ENCODE assay signal across 32 cellular contexts in the genomic region with DNA sequence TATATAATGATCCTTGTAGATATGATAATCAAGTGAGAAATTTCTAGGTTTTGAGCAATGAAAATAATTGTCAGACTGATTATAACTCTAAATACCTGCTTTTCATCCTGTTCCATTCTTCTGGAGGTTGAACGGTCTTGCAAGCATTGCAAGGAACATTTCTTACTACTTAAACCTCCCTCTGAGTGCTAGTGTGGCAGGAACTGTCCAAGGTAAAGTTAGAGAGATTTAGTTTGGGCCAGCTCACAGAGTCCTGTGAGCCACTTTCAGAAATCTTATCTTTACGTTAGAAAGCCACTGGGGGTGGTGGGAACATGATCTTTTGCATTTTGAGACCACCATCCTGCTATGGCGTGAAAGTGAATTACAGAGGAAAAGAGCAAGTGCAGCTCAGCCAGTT.
"Had no signal": no experiment of that assay in that cellular context is flagged by ENCODE, and none has a peak within 500 bp of the region (broad histone marks: within the 10 kb centered on the region; RNA-seq: fewer than 3 reads in every experiment).

No MANE protein-coding gene starts in this region.

- H3K27ac Mint-ChIP-seq: activated CD8-positive, alpha-beta T cell treated with anti-CD3 and anti-CD28 coated beads for 36 hours; activated naive CD4-positive, alpha-beta T cell treated with anti-CD3 and anti-CD28 coated beads for 36 hours; activated naive CD4-positive, alpha-beta T cell treated with anti-CD3 and anti-CD28 coated beads, Interleukin-2, amount 50 U/mL, for 24 hours; activated naive CD8-positive, alpha-beta T cell treated with anti-CD3 and anti-CD28 coated beads for 36 hours; activated naive CD8-positive, alpha-beta T cell treated with anti-CD3 and anti-CD28 coated beads, Interleukin-2, amount 50 U/mL, for 24 hours; activated T-helper 17 cell treated with anti-CD3 and anti-CD28 coated beads, Interleukin-2, amount 50 U/mL, for 72 hours; brain; dendritic cell treated with granulocyte-macrophage colony-stimulating factor and Interleukin-4, amounts not matched to agents 40 ng/mL and 50 ng/mL, for 4 days; endodermal cell had no signal

- H3K4me3 Mint-ChIP-seq: activated CD8-positive, alpha-beta T cell treated with anti-CD3 and anti-CD28 coated beads for 36 hours; activated naive CD4-positive, alpha-beta T cell treated with anti-CD3 and anti-CD28 coated beads for 36 hours; activated naive CD4-positive, alpha-beta T cell treated with anti-CD3 and anti-CD28 coated beads, Interleukin-2, amount 50 U/mL, for 24 hours; activated naive CD8-positive, alpha-beta T cell treated with anti-CD3 and anti-CD28 coated beads for 36 hours; activated naive CD8-positive, alpha-beta T cell treated with anti-CD3 and anti-CD28 coated beads, Interleukin-2, amount 50 U/mL, for 24 hours; activated T-cell treated with anti-CD3 and anti-CD28 coated beads, Interleukin-2, amount 50 U/mL, for 4 hours; activated T-helper 17 cell treated with anti-CD3 and anti-CD28 coated beads, Interleukin-2, amount 50 U/mL, for 72 hours; brain; dendritic cell treated with granulocyte-macrophage colony-stimulating factor and Interleukin-4, amounts not matched to agents 40 ng/mL and 50 ng/mL, for 4 days; endodermal cell had no signal

- H3K4me3 ChIP-seq: adrenal gland, breast epithelium, cardiac muscle cell, coronary artery, dorsolateral prefrontal cortex, esophagus muscularis mucosa, gastrocnemius medialis, heart left ventricle had no signal

- H3K4me1 ChIP-seq: breast epithelium, foreskin keratinocyte, heart left ventricle had no signal

- H3K4me1 Mint-ChIP-seq: activated naive CD4-positive, alpha-beta T cell treated with anti-CD3 and anti-CD28 coated beads, Interleukin-2, amount 50 U/mL, for 24 hours; activated naive CD8-positive, alpha-beta T cell treated with anti-CD3 and anti-CD28 coated beads for 36 hours; activated naive CD8-positive, alpha-beta T cell treated with anti-CD3 and anti-CD28 coated beads, Interleukin-2, amount 50 U/mL, for 24 hours; activated T-helper 17 cell treated with anti-CD3 and anti-CD28 coated beads, Interleukin-2, amount 50 U/mL, for 72 hours had no signal

- H3K9me3 Mint-ChIP-seq: activated CD8-positive, alpha-beta T cell treated with anti-CD3 and anti-CD28 coated beads for 36 hours; activated naive CD4-positive, alpha-beta T cell treated with anti-CD3 and anti-CD28 coated beads for 36 hours; activated naive CD4-positive, alpha-beta T cell treated with anti-CD3 and anti-CD28 coated beads, Interleukin-2, amount 50 U/mL, for 24 hours; activated naive CD8-positive, alpha-beta T cell treated with anti-CD3 and anti-CD28 coated beads for 36 hours; activated naive CD8-positive, alpha-beta T cell treated with anti-CD3 and anti-CD28 coated beads, Interleukin-2, amount 50 U/mL, for 24 hours; activated T-cell treated with anti-CD3 and anti-CD28 coated beads, Interleukin-2, amount 50 U/mL, for 4 hours; activated T-helper 17 cell treated with anti-CD3 and anti-CD28 coated beads, Interleukin-2, amount 50 U/mL, for 72 hours; brain; dendritic cell treated with granulocyte-macrophage colony-stimulating factor and Interleukin-4, amounts not matched to agents 40 ng/mL and 50 ng/mL, for 4 days; endodermal cell had no signal

- ATAC-seq: activated CD8-positive, alpha-beta T cell treated with anti-CD3 and anti-CD28 coated beads for 36 hours; activated naive CD8-positive, alpha-beta T cell treated with anti-CD3 and anti-CD28 coated beads, Interleukin-2, amount 50 U/mL, for 24 hours; activated T-cell treated with anti-CD3 and anti-CD28 coated beads, Interleukin-2, amount 50 U/mL, for 4 hours; activated T-helper 17 cell treated with anti-CD3 and anti-CD28 coated beads, Interleukin-2, amount 50 U/mL, for 72 hours; foreskin keratinocyte; gastrocnemius medialis; heart left ventricle had no signal

- H3K9me3 ChIP-seq: adrenal gland, breast epithelium, esophagus muscularis mucosa, gastrocnemius medialis, heart left ventricle had no signal

- DNase-seq: activated CD4-positive, alpha-beta T cell treated with anti-CD3 and anti-CD28 coated beads for 1 hour; activated CD4-positive, alpha-beta T cell treated with anti-CD3 and anti-CD28 coated beads for 48 hours; activated CD4-positive, alpha-beta T cell treated with anti-CD3 and anti-CD28 coated beads, Interleukin-2, amount 50 U/mL, for 1 hour; activated CD4-positive, alpha-beta T cell treated with anti-CD3 and anti-CD28 coated beads, Interleukin-2, amount 50 U/mL, for 48 hours; activated CD8-positive, alpha-beta memory T cell treated with anti-CD3 and anti-CD28 coated beads for 24 hours; activated CD8-positive, alpha-beta T cell treated with anti-CD3 and anti-CD28 coated beads for 36 hours; activated effector memory CD4-positive, alpha-beta T cell treated with anti-CD3 and anti-CD28 coated beads, Interleukin-2, amount 50 U/mL, for 16 hours; activated naive CD4-positive, alpha-beta T cell treated with anti-CD3 and anti-CD28 coated beads for 36 hours; activated naive CD8-positive, alpha-beta T cell treated with anti-CD3 and anti-CD28 coated beads for 36 hours; activated naive CD8-positive, alpha-beta T cell treated with anti-CD3 and anti-CD28 coated beads, Interleukin-2, amount 50 U/mL, for 24 hours; activated T-cell treated with anti-CD3 and anti-CD28 coated beads, Interleukin-2, amount 50 U/mL, for 4 hours; adrenal gland; aorta; central memory CD4-positive, alpha-beta T cell; cerebellar nuclear complex; dorsolateral prefrontal cortex; effector memory CD4-positive, alpha-beta T cell; erythroblast; foreskin keratinocyte; gastrocnemius medialis; glutamatergic neuron; heart left ventricle; T-helper 2 cell had no signal

- H3K36me3 Mint-ChIP-seq: activated naive CD4-positive, alpha-beta T cell treated with anti-CD3 and anti-CD28 coated beads, Interleukin-2, amount 50 U/mL, for 24 hours; activated naive CD8-positive, alpha-beta T cell treated with anti-CD3 and anti-CD28 coated beads for 36 hours; brain had no signal

- H3K27me3 ChIP-seq: adrenal gland, breast epithelium, cardiac muscle cell, dorsolateral prefrontal cortex, esophagus muscularis mucosa, foreskin keratinocyte, gastrocnemius medialis, heart left ventricle had no signal

- H3K27ac ChIP-seq: adrenal gland, breast epithelium, cardiac muscle cell, coronary artery, dorsolateral prefrontal cortex, esophagus muscularis mucosa, foreskin keratinocyte, gastrocnemius medialis, heart left ventricle had no signal

- H3K36me3 ChIP-seq: adrenal gland, breast epithelium, cardiac muscle cell, esophagus muscularis mucosa, gastrocnemius medialis, heart left ventricle had no signal

- H3K27me3 Mint-ChIP-seq: activated naive CD8-positive, alpha-beta T cell treated with anti-CD3 and anti-CD28 coated beads for 36 hours; dendritic cell treated with granulocyte-macrophage colony-stimulating factor and Interleukin-4, amounts not matched to agents 40 ng/mL and 50 ng/mL, for 4 days had no signal
